1 cellular context compared by ENCODE assay signal in genomic region chr7:2373124-2373556, GRCh38.
TF ChIP-seq lines count a peak whose summit lies in the region.

No MANE protein-coding gene starts in this region.

TF ChIP-seq in GM23338, 12 proteins besides CTCF, POLR2A, EP300 and RAD21 (continued from another document):
- TF ChIP-seq REST (IDR thresholded peaks at IDR 0.05; ENCODE audit: unreplicated experiment): no peak
- TF ChIP-seq JUNB (IDR thresholded peaks at IDR 0.05; ENCODE audit: unreplicated experiment): no peak
- TF ChIP-seq ETS1 (IDR thresholded peaks at IDR 0.05): no peak
- no peak for TF ChIP-seq ZNF462 (CRISPR knock-in tag; IDR thresholded peaks at IDR 0.05)
- no peak for TF ChIP-seq EZH2phosphoT487 (IDR thresholded peaks at IDR 0.05; ENCODE audit: unreplicated experiment)
- TF ChIP-seq ZNF114 (CRISPR knock-in tag; IDR thresholded peaks at IDR 0.05): no peak
- TF ChIP-seq ZNF331 (CRISPR knock-in tag; IDR thresholded peaks at IDR 0.05; ENCODE audit: low read depth): no peak
- no peak for TF ChIP-seq POLR2AphosphoS5 (IDR thresholded peaks at IDR 0.05; ENCODE audit: low read depth)
- TF ChIP-seq EZH2 (IDR thresholded peaks at IDR 0.05; ENCODE audit: low read depth, unreplicated experiment): no peak
